ENCODE assay signal across 8 cellular contexts in genomic region chr4:337143-337931, GRCh38.
DNase-seq lines count a peak whose midpoint lies in the region; ATAC-seq and TF ChIP-seq lines count a peak whose summit lies in the region.

Gene ZNF141, plus strand, starts transcription at chr4:337814. Its CDS starts 170 bp downstream, at chr4:337984.

- H3K9me3 Mint-ChIP-seq in nephron: peaks cover 44% of the 10 kb centered on the region

- no peak; the same call in 1 of the 2 replicates for TF ChIP-seq EP300 in Ishikawa (IDR thresholded peaks at IDR 0.05; ENCODE audit: borderline replicate concordance)

- peak within 1 kb of the TSS; percentile 96 to 100 (median 99) for H3K4me3 Mint-ChIP-seq in nephron

- no peaks in the 10 kb centered on the region for H3K4me1 ChIP-seq in RWPE2 (ENCODE audit: insufficient read depth, poor library complexity, severe bottlenecking)

- TF ChIP-seq CTCF in RWPE2 (IDR thresholded peaks at IDR 0.05; ENCODE audit: poor library complexity, severe bottlenecking) (no peak), fibroblast of pulmonary artery (IDR thresholded peaks at IDR 0.05; ENCODE audit: low read length, missing control alignments) (no peak), nephron (IDR thresholded peaks at IDR 0.05; ENCODE audit: unreplicated experiment in 3 of 3) (no peak)

- peak; percentile 95 for ATAC-seq in GM21447 (IDR thresholded peaks at IDR 0.05; ENCODE audit: unreplicated experiment)
- peak; percentile 96 for ATAC-seq in RWPE2 (ENCODE audit: low read depth)
- ATAC-seq in stimulated activated naive CD8-positive, alpha-beta T cell treated with anti-CD3 and anti-CD28 coated beads, Interleukin-15, Interleukin-2, amounts not matched to agents 100 U/mL and 50 U/mL, for 24 hours: peak; percentile 98

- DNase-seq in DMS 273 treated with DMSO at 0.1 percent for 48 hours (lab: John Stamatoyannopoulos, UW) (peak; percentile 86), RWPE2 (ENCODE audit: low spot score) (peak; percentile 96), fibroblast of pulmonary artery (ENCODE audit: low read depth) (peak; percentile 99)
- peak; percentile 96 for DNase-seq in activated effector memory CD4-positive, alpha-beta T cell treated with anti-CD3 and anti-CD28 coated beads, Interleukin-2, amount 50 U/mL, for 16 hours
- DNase-seq in stimulated activated naive CD8-positive, alpha-beta T cell treated with anti-CD3 and anti-CD28 coated beads, Interleukin-15, Interleukin-2, amounts not matched to agents 100 U/mL and 50 U/mL, for 24 hours: peak; percentile 89

- H3K9me3 ChIP-seq in RWPE2 (ENCODE audit: severe bottlenecking): peaks cover 20% of the 10 kb centered on the region

- H3K27me3 ChIP-seq in RWPE2 (ENCODE audit: insufficient read depth, poor library complexity, severe bottlenecking): no peaks in the 10 kb centered on the region

- peaks cover 4% of the 10 kb centered on the region for H3K27me3 Mint-ChIP-seq in nephron (ENCODE audit: low read depth)

- H3K4me3 ChIP-seq in RWPE2 (ENCODE audit: severe bottlenecking): peak within 1 kb of the TSS; percentile 89
- peak within 1 kb of the TSS; percentile 85 for H3K4me3 ChIP-seq in fibroblast of pulmonary artery (replicated peaks; ENCODE audit: low read depth, low read length)

- peak within 1 kb of the TSS; percentile 99 to 100 (median 99) for H3K27ac Mint-ChIP-seq in nephron

- no peak for TF ChIP-seq RAD21 in Ishikawa (IDR thresholded peaks at IDR 0.05; ENCODE audit: low read depth)

- peaks cover 13% of the 10 kb centered on the region for H3K4me1 Mint-ChIP-seq in nephron

- peaks cover 35% of the 10 kb centered on the region for H3K36me3 ChIP-seq in RWPE2 (ENCODE audit: low read depth)

- H3K36me3 Mint-ChIP-seq in nephron (ENCODE audit: low read depth): peaks cover 56% of the 10 kb centered on the region

- H3K27ac ChIP-seq in RWPE2 (ENCODE audit: poor library complexity, severe bottlenecking): peak within 1 kb of the TSS; percentile 55

TF ChIP-seq in Ishikawa, 13 proteins besides CTCF, POLR2A, EP300 and RAD21:
- TF ChIP-seq CREB1 (IDR thresholded peaks at IDR 0.05; ENCODE audit: low read depth): peak; percentile 66
- TF ChIP-seq TEAD4 (IDR thresholded peaks at IDR 0.05): peak; percentile 41; the same call in 1 of the 2 replicates
- no peak for TF ChIP-seq REST (IDR thresholded peaks at IDR 0.05; ENCODE audit: low read depth)
- TF ChIP-seq ZBTB7A (IDR thresholded peaks at IDR 0.05; ENCODE audit: low read depth): peak; percentile 82; the same call in 1 of the 2 replicates
- peak; percentile 61 for TF ChIP-seq NFIC (IDR thresholded peaks at IDR 0.05)
- peak; percentile 75 for TF ChIP-seq TAF1 (IDR thresholded peaks at IDR 0.05; ENCODE audit: low read depth)
- TF ChIP-seq EGR1 (IDR thresholded peaks at IDR 0.05): peak; percentile 28
- TF ChIP-seq, protein P1, sequence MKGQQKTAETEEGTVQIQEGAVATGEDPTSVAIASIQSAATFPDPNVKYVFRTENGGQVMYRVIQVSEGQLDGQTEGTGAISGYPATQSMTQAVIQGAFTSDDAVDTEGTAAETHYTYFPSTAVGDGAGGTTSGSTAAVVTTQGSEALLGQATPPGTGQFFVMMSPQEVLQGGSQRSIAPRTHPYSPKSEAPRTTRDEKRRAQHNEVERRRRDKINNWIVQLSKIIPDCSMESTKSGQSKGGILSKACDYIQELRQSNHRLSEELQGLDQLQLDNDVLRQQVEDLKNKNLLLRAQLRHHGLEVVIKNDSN (IDR thresholded peaks at IDR 0.05): no peak
- no peak for TF ChIP-seq CEBPB (IDR thresholded peaks at IDR 0.05)
- no peak; the same call in 1 of the 2 replicates for TF ChIP-seq YY1 (IDR thresholded peaks at IDR 0.05; ENCODE audit: low read depth)
- TF ChIP-seq TCF12 (IDR thresholded peaks at IDR 0.05; ENCODE audit: low read depth): peak; percentile 25; the same call in 1 of the 2 replicates
- peak; percentile 22; the same call in 1 of the 2 replicates for TF ChIP-seq MAX (IDR thresholded peaks at IDR 0.05)

Comparison
In these comparisons a context has a peak if more than half of its experiments do, and no peak if none do; other contexts are left out.
1. Peak in every context shown above with its lines: DNase-seq, ATAC-seq, H3K4me3 ChIP-seq and H3K27ac ChIP-seq.